ENCODE assay signal across 8 cellular contexts in genomic region chr7:44796504-44797328, GRCh38.
DNase-seq lines count a peak whose midpoint lies in the region; ATAC-seq and TF ChIP-seq lines count a peak whose summit lies in the region.

PPIA (plus strand) TSS chr7:44796681; CDS start chr7:44796725, 44 bp downstream.

- peaks cover 32% of the 10 kb centered on the region for H3K4me1 Mint-ChIP-seq in central memory CD8-positive, alpha-beta T cell

- peak within 1 kb of the TSS; percentile 94 for H3K4me3 Mint-ChIP-seq in central memory CD8-positive, alpha-beta T cell

- no peak for TF ChIP-seq CTCF in AG09319 (IDR thresholded peaks at IDR 0.05; ENCODE audit: low read depth, low read length)

- H3K9me3 Mint-ChIP-seq in central memory CD8-positive, alpha-beta T cell, result no peaks in the 10 kb centered on the region

- DNase-seq in AG09319 (ENCODE audit: extremely low read depth, low read depth) (peak; percentile 98), NCI-H446 treated with DMSO at 0.1 percent for 48 hours (lab: John Stamatoyannopoulos, UW) (peak; percentile 98), iris pigment epithelial cell (ENCODE audit: low read depth) (peak; percentile 98)
- peak; percentile 96 to 98 for DNase-seq in central memory CD8-positive, alpha-beta T cell (ENCODE audit: low spot score in 2 of 2)
- peak; percentile 98 to 99 for DNase-seq in stimulated activated CD4-positive, alpha-beta T cell treated with anti-CD3 and anti-CD28 coated beads, Interleukin-12 subunit alpha, Interleukin-12 subunit beta, amount 100 ng/mL, for 24 hours (ENCODE audit: low read depth in 2 of 2)

- H3K27ac Mint-ChIP-seq in central memory CD8-positive, alpha-beta T cell (ENCODE audit: low read depth), result peak within 1 kb of the TSS; percentile 98

- H3K36me3 Mint-ChIP-seq in central memory CD8-positive, alpha-beta T cell (ENCODE audit: insufficient read depth), result peaks cover 53% of the 10 kb centered on the region

- ATAC-seq in GM19035 (IDR thresholded peaks at IDR 0.05; ENCODE audit: unreplicated experiment) (peak; percentile 84), HG03342 (IDR thresholded peaks at IDR 0.05; ENCODE audit: unreplicated experiment) (peak; percentile 84)
- peak; percentile 87 to 90 for ATAC-seq in activated CD4-positive, CD25-positive, alpha-beta regulatory T cell treated with anti-CD3 and anti-CD28 coated beads, Interleukin-2, amount 50 U/mL, for 24 hours
- peak; percentile 87 for ATAC-seq in central memory CD8-positive, alpha-beta T cell (replicated peaks; ENCODE audit: extremely low read depth, poor library complexity, severe bottlenecking)

- no peaks in the 10 kb centered on the region for H3K27me3 Mint-ChIP-seq in central memory CD8-positive, alpha-beta T cell

Comparison
In these comparisons a context has a peak if more than half of its experiments do, and no peak if none do; other contexts are left out.
1. Peak in every context shown above with its lines: DNase-seq and ATAC-seq.